12 cellular contexts compared by ENCODE assay signal in the genomic region with DNA sequence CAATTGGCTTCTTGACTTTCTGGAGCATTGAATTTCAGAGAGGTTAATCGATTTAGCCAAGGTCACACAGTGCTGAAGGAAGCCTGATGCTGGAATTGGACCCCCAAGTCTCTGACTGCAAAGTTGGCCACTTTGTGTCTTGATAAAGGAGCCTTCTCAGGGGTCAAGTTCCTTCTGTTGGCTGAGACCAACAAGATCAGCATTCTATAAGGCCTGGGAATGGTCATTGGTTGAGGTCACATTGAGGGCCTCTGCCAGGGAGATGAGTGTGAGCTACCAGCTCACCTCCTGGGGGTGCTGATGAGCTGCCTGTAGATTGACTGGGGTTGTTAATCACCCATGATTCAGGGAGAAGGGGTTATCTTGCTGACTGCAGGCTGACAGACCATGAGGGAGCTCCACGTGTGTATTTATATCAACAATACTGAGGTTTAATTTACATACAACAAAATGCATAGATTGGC. TPM values are rescaled to one million over a fixed set of nuclear protein-coding genes. Genes with fewer than 3 reads are reported as not detected.
DNase-seq lines count a peak whose midpoint lies in the region; ATAC-seq, FAIRE-seq and TF ChIP-seq lines count a peak whose summit lies in the region.
"Had no signal": no experiment of that assay in that cellular context is flagged by ENCODE, and none has a peak within 500 bp of the region (broad histone marks: within the 10 kb centered on the region; RNA-seq: fewer than 3 reads in every experiment).

No MANE protein-coding gene starts in this region.

- CTCF ChIA-PET in OCI-LY7 (lab: Charles Lee; ENCODE audit: unreplicated experiment): no interaction called here

- H3K27ac ChIP-seq in OCI-LY7 (ENCODE audit: low read depth, low read length, poor library complexity, severe bottlenecking): no peak overlapping the region
- H3K27ac ChIP-seq: esophagus squamous epithelium had no signal

- no TSS peak for BruUV-seq in OCI-LY7 (replicated peaks; lab: Mats Ljungman, UMichigan)

- intact Hi-C loops in OCI-LY7 (cut with micrococcal nuclease; ENCODE audit: unreplicated experiment): no loop called here

- H3K9me2 ChIP-seq in OCI-LY7 (ENCODE audit: insufficient read depth, low read length): no peaks in the 10 kb centered on the region

- H4K20me1 ChIP-seq in OCI-LY7 (ENCODE audit: insufficient read depth, low read length): no peaks in the 10 kb centered on the region

- H3K79me2 ChIP-seq in OCI-LY7 (ENCODE audit: insufficient read depth, low read depth, low read length): no peaks in the 10 kb centered on the region

- no peaks in the 10 kb centered on the region for H3K27me3 ChIP-seq in bronchial epithelial cell (ENCODE audit: control insufficient read depth, insufficient read depth, low read length)
- H3K27me3 ChIP-seq: esophagus squamous epithelium had no signal

- in situ Hi-C loops in G401 (cut with HindIII; ENCODE audit: low sequenced_read_pairs): no loop called here

- H3K4me3 Mint-ChIP-seq in stimulated activated memory B cell treated with anti-CD40 and anti-IgM and Interleukin-4, amounts not matched to agents 10 μg/mL and 1 μg/mL and 100 μg/mL, for 72 hours: no peak overlapping the region
- H3K4me3 Mint-ChIP-seq: B cell; natural killer cell treated with Interleukin-12 subunit alpha and Interleukin-12 subunit beta and Interleukin-15 and Interleukin-18, amount 100 ng/mL, for 72 hours had no signal

- no peak overlapping the region for H3K4me2 ChIP-seq in OCI-LY7 (ENCODE audit: low read length)

- H3K36me3 ChIP-seq in OCI-LY7 (ENCODE audit: insufficient read depth, low read length) (no peaks in the 10 kb centered on the region), bronchial epithelial cell (ENCODE audit: control insufficient read depth, insufficient read depth, low read length) (no peaks in the 10 kb centered on the region)
- H3K36me3 ChIP-seq: esophagus squamous epithelium had no signal

- H3K4me3 ChIP-seq in OCI-LY7 (ENCODE audit: low read depth, low read length, poor library complexity, severe bottlenecking) (no peak overlapping the region), bronchial epithelial cell (ENCODE audit: low read depth, low read length) (no peak overlapping the region)
- H3K4me3 ChIP-seq: esophagus squamous epithelium had no signal

- POLR2A ChIA-PET in OCI-LY7 (lab: Charles Lee): no interaction called here

- peak; percentile 67 for TF ChIP-seq CTCF in OCI-LY7 (conservative IDR thresholded peaks at IDR 0.05; ENCODE audit: low read length)
- peak; percentile 19 for TF ChIP-seq CTCF in bronchial epithelial cell (IDR thresholded peaks at IDR 0.05; ENCODE audit: insufficient read depth, low read length, severe bottlenecking)

- DNase-seq in activated CD8-positive, alpha-beta memory T cell treated with anti-CD3 and anti-CD28 coated beads, Interleukin-2, amount 50 U/mL, for 24 hours (ENCODE audit: extremely low read depth): peak; percentile 18
- no peak for DNase-seq in activated CD8-positive, alpha-beta memory T cell treated with anti-CD3 and anti-CD28 coated beads for 24 hours
- peak; percentile 37 for DNase-seq in OCI-LY7 (ENCODE audit: low spot score)
- DNase-seq in bronchial epithelial cell (ENCODE audit: low read depth): peak; percentile 32
- no peak for DNase-seq in NCI-H1930 (lab: John Stamatoyannopoulos, UW)
- no peak for DNase-seq in G401 (ENCODE audit: low spot score)
- DNase-seq: esophagus squamous epithelium, NCI-H1436 treated with DMSO at 0.1 percent for 48 hours had no signal

- no peaks in the 10 kb centered on the region for H3K27me3 Mint-ChIP-seq in stimulated activated memory B cell treated with anti-CD40 and anti-IgM and Interleukin-4, amounts not matched to agents 10 μg/mL and 1 μg/mL and 100 μg/mL, for 72 hours
- H3K27me3 Mint-ChIP-seq: B cell; natural killer cell treated with Interleukin-12 subunit alpha and Interleukin-12 subunit beta and Interleukin-15 and Interleukin-18, amount 100 ng/mL, for 72 hours had no signal

- H3K4me1 ChIP-seq in OCI-LY7 (ENCODE audit: insufficient read depth, low read length, poor library complexity, severe bottlenecking): no peaks in the 10 kb centered on the region
- H3K4me1 ChIP-seq: esophagus squamous epithelium had no signal

- peaks cover 1% of the 10 kb centered on the region for H3K36me3 Mint-ChIP-seq in stimulated activated memory B cell treated with anti-CD40 and anti-IgM and Interleukin-4, amounts not matched to agents 10 μg/mL and 1 μg/mL and 100 μg/mL, for 72 hours

- FAIRE-seq in bronchial epithelial cell (lab: Jason Lieb, UNC): no peak

- H3K9me3 ChIP-seq in OCI-LY7 (ENCODE audit: low read length): peaks cover 7% of the 10 kb centered on the region; the same call in 1 of the 2 replicates

- peaks cover under 1% of the 10 kb centered on the region for H3K9me3 Mint-ChIP-seq in stimulated activated memory B cell treated with anti-CD40 and anti-IgM and Interleukin-4, amounts not matched to agents 10 μg/mL and 1 μg/mL and 100 μg/mL, for 72 hours
- H3K9me3 Mint-ChIP-seq: natural killer cell treated with Interleukin-12 subunit alpha and Interleukin-12 subunit beta and Interleukin-15 and Interleukin-18, amount 100 ng/mL, for 72 hours had no signal

- ATAC-seq in stimulated activated memory B cell treated with anti-CD40 and anti-IgM and Interleukin-4, amounts not matched to agents 10 μg/mL and 1 μg/mL and 100 μg/mL, for 72 hours: no peak
- ATAC-seq in HG02610 (IDR thresholded peaks at IDR 0.05; ENCODE audit: unreplicated experiment): no peak

- peaks cover 39% of the 10 kb centered on the region for H3K4me1 Mint-ChIP-seq in stimulated activated memory B cell treated with anti-CD40 and anti-IgM and Interleukin-4, amounts not matched to agents 10 μg/mL and 1 μg/mL and 100 μg/mL, for 72 hours
- H3K4me1 Mint-ChIP-seq: B cell had no signal

- peak overlapping the region; percentile 89 for H3K27ac Mint-ChIP-seq in stimulated activated memory B cell treated with anti-CD40 and anti-IgM and Interleukin-4, amounts not matched to agents 10 μg/mL and 1 μg/mL and 100 μg/mL, for 72 hours
- H3K27ac Mint-ChIP-seq: B cell had no signal

- H2AFZ ChIP-seq in OCI-LY7 (ENCODE audit: low read length): no peak overlapping the region

RNA-seq across cellular contexts. Expression of a gene that starts 54.5 kb away (rescaled TPM):
- total RNA-seq in OCI-LY7 (2014; rRNA removed; shearing (Covaris generic)): 54.1 and 72.2 TPM in 2 replicates
- total RNA-seq in OCI-LY7 (2022) (83.3 and 91.0 TPM in 2 replicates), bronchial epithelial cell (35.5 and 61.3 TPM in 2 replicates)
- 254 and 296 TPM in 2 replicates for total RNA-seq in G401 (2014; rRNA removed; shearing (Covaris generic))

Comparison
In these comparisons a context has a peak if more than half of its experiments do, and no peak if none do; other contexts are left out.
1. DNase-seq: peak in activated CD8-positive, alpha-beta memory T cell treated with anti-CD3 and anti-CD28 coated beads, Interleukin-2, amount 50 U/mL, for 24 hours (single experiment), OCI-LY7 (single experiment) and bronchial epithelial cell (single experiment); none in activated CD8-positive, alpha-beta memory T cell treated with anti-CD3 and anti-CD28 coated beads for 24 hours (single experiment), NCI-H1930 (0 of 2) and G401 (single experiment).